ENCODE assay signal across 1 cellular context in genomic region chr3:184335661-184336483, GRCh38.
A peak's percentile ranks its signal among the peaks of the same experiment; 100 is the strongest.
TF ChIP-seq lines count a peak whose summit lies in the region.

No MANE protein-coding gene starts in this region.

TF ChIP-seq in K562, 482 proteins besides CTCF, POLR2A, EP300 and RAD21 (continued from another document):
- TF ChIP-seq STAT6 (CRISPR knock-in tag; IDR thresholded peaks at IDR 0.05) (peak; percentile 45; the same call in 1 of the 2 replicates), ZNF431 (CRISPR knock-in tag; IDR thresholded peaks at IDR 0.05) (0 out of 2 replicates have a peak, but pooled peaks have one; percentile 40), SIN3A (IDR thresholded peaks at IDR 0.05; ENCODE audit: borderline replicate concordance in 2 of 2, control insufficient read depth in 1 of 2, low read depth in 2 of 2, low read length in 2 of 2) (peak in 1 of 2 experiments; percentile 21; a peak in 1 of 4 replicates), PCBP1 (IDR thresholded peaks at IDR 0.05; ENCODE audit: low read depth, low read length, poor library complexity, severe bottlenecking) (peak; percentile 66), ZNF324 (CRISPR knock-in tag; IDR thresholded peaks at IDR 0.05) (no peak), CREM (IDR thresholded peaks at IDR 0.05; ENCODE audit: low read depth) (peak; percentile 99), KHSRP (IDR thresholded peaks at IDR 0.05) (peak; percentile 87), VEZF1 (CRISPR knock-in tag; IDR thresholded peaks at IDR 0.05) (peak; percentile 83), TARDBP (IDR thresholded peaks at IDR 0.05) (0 out of 2 replicates have a peak, but pooled peaks have one; percentile 49), ZNF639 (CRISPR knock-in tag; conservative IDR thresholded peaks at IDR 0.05 in 1 of 2, IDR thresholded peaks at IDR 0.05 in 1 of 2) (peak in 1 of 2 experiments; percentile 84; a peak in 2 of 4 replicates), RBFOX2 (IDR thresholded peaks at IDR 0.05; ENCODE audit: low read depth, low read length) (peak; percentile 79), NCOA1 (IDR thresholded peaks at IDR 0.05; ENCODE audit: low read depth) (peak; percentile 84; the same call in 1 of the 2 replicates), FIP1L1 (IDR thresholded peaks at IDR 0.05; ENCODE audit: low read depth, low read length, poor library complexity, severe bottlenecking) (peak; percentile 79), ATF3 (IDR thresholded peaks at IDR 0.05) (peak; percentile 95), ATF3 (CRISPR knock-in tag; conservative IDR thresholded peaks at IDR 0.05) (peak; percentile 82), HNRNPH1 (optimal IDR thresholded peaks at IDR 0.05; ENCODE audit: low read depth, low read length) (no peak), SMC3 (conservative IDR thresholded peaks at IDR 0.05; ENCODE audit: insufficient read depth, low read depth, low read length) (no peak), POLR2B (IDR thresholded peaks at IDR 0.05; ENCODE audit: low read depth, partially characterized antibody) (peak; percentile 84), JUNB (CRISPR knock-in tag; conservative IDR thresholded peaks at IDR 0.05) (no peak), EP400 (IDR thresholded peaks at IDR 0.05) (peak; percentile 29; the same call in 1 of the 2 replicates), ZNF282 (CRISPR knock-in tag; IDR thresholded peaks at IDR 0.05) (peak; percentile 50; the same call in 1 of the 2 replicates), ATF1 (CRISPR knock-in tag; IDR thresholded peaks at IDR 0.05) (peak; percentile 84), ATF1 (tag; IDR thresholded peaks at IDR 0.05) (peak; percentile 99), FUS (optimal IDR thresholded peaks at IDR 0.05; ENCODE audit: low read depth, low read length) (peak; percentile 79), SP1 (CRISPR knock-in tag; IDR thresholded peaks at IDR 0.05) (peak; percentile 95), MTA3 (IDR thresholded peaks at IDR 0.05; ENCODE audit: borderline replicate concordance) (peak; percentile 83), HIVEP1 (CRISPR knock-in tag; IDR thresholded peaks at IDR 0.05) (no peak), ZNF316 (IDR thresholded peaks at IDR 0.05) (peak; percentile 32; the same call in 1 of the 2 replicates), ZBTB7A (IDR thresholded peaks at IDR 0.05; ENCODE audit: borderline replicate concordance, control insufficient read depth, low read depth, low read length) (peak; percentile 58; the same call in 1 of the 2 replicates), MCM3 (IDR thresholded peaks at IDR 0.05) (no peak), HMGN3 (IDR thresholded peaks at IDR 0.05; ENCODE audit: borderline replicate concordance, extremely low read depth, insufficient read length, low read depth, low read length) (peak; percentile 46), CEBPG (CRISPR knock-in tag; IDR thresholded peaks at IDR 0.05) (peak; percentile 69), CEBPG (tag; conservative IDR thresholded peaks at IDR 0.05 in 1 of 2, IDR thresholded peaks at IDR 0.05 in 1 of 2) (peak in 1 of 2 experiments; percentile 40; a peak in 1 of 4 replicates), NRF1 (conservative IDR thresholded peaks at IDR 0.05 in 1 of 2, IDR thresholded peaks at IDR 0.05 in 1 of 2) (peak; percentile 65 to 73), RBM22 (IDR thresholded peaks at IDR 0.05; ENCODE audit: low read depth, low read length, poor library complexity, severe bottlenecking) (peak; percentile 99), YBX1 (IDR thresholded peaks at IDR 0.05) (no peak), POLR2AphosphoS5 (IDR thresholded peaks at IDR 0.05; ENCODE audit: control insufficient read depth, insufficient read depth, low read depth, low read length) (peak; percentile 63; the same call in 1 of the 2 replicates), ADNP (tag; IDR thresholded peaks at IDR 0.05) (no peak), FOXJ2 (tag; IDR thresholded peaks at IDR 0.05) (no peak), MAZ (CRISPR knock-in tag; conservative IDR thresholded peaks at IDR 0.05 in 1 of 2, IDR thresholded peaks at IDR 0.05 in 1 of 2) (peak; percentile 80 to 85), HBP1 (CRISPR knock-in tag; IDR thresholded peaks at IDR 0.05) (0 out of 2 replicates have a peak, but pooled peaks have one; percentile 84)
TF ChIP-seq in K562: peak in this region for 78.
